In the genomic region with DNA sequence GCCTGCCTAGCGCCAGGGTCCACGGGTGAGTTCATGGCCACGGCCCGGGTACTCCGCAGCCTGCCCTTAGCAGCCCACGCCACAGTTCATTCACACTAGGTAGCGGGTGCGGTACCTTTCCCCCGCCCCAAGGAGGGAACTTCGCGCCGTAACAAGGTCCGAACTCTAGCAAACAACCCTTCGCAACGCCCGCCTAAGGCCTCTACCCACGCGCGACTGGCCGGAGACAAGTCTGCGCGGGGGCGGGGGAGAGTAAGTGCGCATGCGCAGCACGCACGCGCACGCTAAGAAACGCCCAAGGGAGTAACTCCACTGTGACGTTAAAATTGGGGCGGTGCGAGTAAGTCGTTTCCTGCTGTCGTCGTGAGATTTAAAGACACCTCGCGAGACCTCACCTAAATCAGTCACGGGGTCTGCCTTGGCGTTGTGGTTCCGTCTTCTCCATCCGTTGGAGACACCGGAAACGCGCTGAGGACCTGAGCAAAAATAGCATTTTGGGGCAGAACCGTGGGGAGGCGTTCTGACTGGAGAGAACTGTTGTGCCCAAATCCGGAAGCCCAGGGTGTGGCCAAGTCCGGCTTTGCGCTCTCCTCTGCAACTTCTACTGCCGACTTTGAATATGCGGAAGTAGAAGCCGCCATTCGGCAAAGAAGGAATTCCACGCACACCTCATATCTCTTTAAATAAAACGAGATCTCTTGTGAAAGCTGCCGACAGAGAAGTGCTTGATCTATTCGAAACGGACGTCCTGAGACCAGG, we compare ENCODE assay signal across 1 cellular context.
A peak's percentile ranks its signal among the peaks of the same experiment; 100 is the strongest.
TF ChIP-seq lines count a peak whose summit lies in the region.

RAPGEF6 (minus strand) TSS at position 234 of the 759 bp plus-strand sequence; CDS start at position 35, 199 bp downstream.

TF ChIP-seq in HepG2, 621 proteins besides CTCF, POLR2A, EP300 and RAD21 (continued from another document and continues in another):
- TF ChIP-seq, protein P1, sequence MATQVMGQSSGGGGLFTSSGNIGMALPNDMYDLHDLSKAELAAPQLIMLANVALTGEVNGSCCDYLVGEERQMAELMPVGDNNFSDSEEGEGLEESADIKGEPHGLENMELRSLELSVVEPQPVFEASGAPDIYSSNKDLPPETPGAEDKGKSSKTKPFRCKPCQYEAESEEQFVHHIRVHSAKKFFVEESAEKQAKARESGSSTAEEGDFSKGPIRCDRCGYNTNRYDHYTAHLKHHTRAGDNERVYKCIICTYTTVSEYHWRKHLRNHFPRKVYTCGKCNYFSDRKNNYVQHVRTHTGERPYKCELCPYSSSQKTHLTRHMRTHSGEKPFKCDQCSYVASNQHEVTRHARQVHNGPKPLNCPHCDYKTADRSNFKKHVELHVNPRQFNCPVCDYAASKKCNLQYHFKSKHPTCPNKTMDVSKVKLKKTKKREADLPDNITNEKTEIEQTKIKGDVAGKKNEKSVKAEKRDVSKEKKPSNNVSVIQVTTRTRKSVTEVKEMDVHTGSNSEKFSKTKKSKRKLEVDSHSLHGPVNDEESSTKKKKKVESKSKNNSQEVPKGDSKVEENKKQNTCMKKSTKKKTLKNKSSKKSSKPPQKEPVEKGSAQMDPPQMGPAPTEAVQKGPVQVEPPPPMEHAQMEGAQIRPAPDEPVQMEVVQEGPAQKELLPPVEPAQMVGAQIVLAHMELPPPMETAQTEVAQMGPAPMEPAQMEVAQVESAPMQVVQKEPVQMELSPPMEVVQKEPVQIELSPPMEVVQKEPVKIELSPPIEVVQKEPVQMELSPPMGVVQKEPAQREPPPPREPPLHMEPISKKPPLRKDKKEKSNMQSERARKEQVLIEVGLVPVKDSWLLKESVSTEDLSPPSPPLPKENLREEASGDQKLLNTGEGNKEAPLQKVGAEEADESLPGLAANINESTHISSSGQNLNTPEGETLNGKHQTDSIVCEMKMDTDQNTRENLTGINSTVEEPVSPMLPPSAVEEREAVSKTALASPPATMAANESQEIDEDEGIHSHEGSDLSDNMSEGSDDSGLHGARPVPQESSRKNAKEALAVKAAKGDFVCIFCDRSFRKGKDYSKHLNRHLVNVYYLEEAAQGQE (IDR thresholded peaks at IDR 0.05; ENCODE audit: borderline replicate concordance in 1 of 2, low read depth in 1 of 2, low read length in 2 of 2), result peak in 1 of 2 experiments; percentile 57; a peak in 1 of 4 replicates
- TF ChIP-seq ZNF296 (CRISPR knock-in tag; conservative IDR thresholded peaks at IDR 0.05) (no peak), FOSL1 (CRISPR knock-in tag; IDR thresholded peaks at IDR 0.05; ENCODE audit: borderline replicate concordance) (no peak), ZNF124 (CRISPR knock-in tag; IDR thresholded peaks at IDR 0.05) (no peak; the same call in 1 of the 2 replicates), JUNB (CRISPR knock-in tag; IDR thresholded peaks at IDR 0.05; ENCODE audit: borderline replicate concordance) (no peak), GATA4 (IDR thresholded peaks at IDR 0.05; ENCODE audit: borderline replicate concordance, low read depth) (no peak), HCFC1 (IDR thresholded peaks at IDR 0.05; ENCODE audit: low read depth, low read length) (0 out of 2 replicates have a peak, but pooled peaks have one; percentile 11), ARID2 (CRISPR knock-in tag; IDR thresholded peaks at IDR 0.05; ENCODE audit: borderline replicate concordance) (no peak), ZBTB7B (CRISPR knock-in tag; IDR thresholded peaks at IDR 0.05) (peak; percentile 53; the same call in 1 of the 2 replicates), ZNF572 (CRISPR knock-in tag; IDR thresholded peaks at IDR 0.05) (no peak), ZNF24 (IDR thresholded peaks at IDR 0.05) (no peak), NCOA1 (CRISPR knock-in tag; IDR thresholded peaks at IDR 0.05) (no peak), FOXJ3 (CRISPR knock-in tag; IDR thresholded peaks at IDR 0.05; ENCODE audit: borderline replicate concordance) (0 out of 2 replicates have a peak, but pooled peaks have one; percentile 41), ZNF460 (CRISPR knock-in tag; IDR thresholded peaks at IDR 0.05; ENCODE audit: borderline replicate concordance) (no peak), KDM5A (IDR thresholded peaks at IDR 0.05; ENCODE audit: borderline replicate concordance, low read length) (peak; percentile 64; the same call in 1 of the 2 replicates), BRCA1 (CRISPR knock-in tag; IDR thresholded peaks at IDR 0.05) (no peak), ZNF333 (CRISPR knock-in tag; IDR thresholded peaks at IDR 0.05; ENCODE audit: borderline replicate concordance) (no peak; the same call in 1 of the 2 replicates), NFIC (IDR thresholded peaks at IDR 0.05; ENCODE audit: low read length) (no peak; the same call in 1 of the 2 replicates), PHF21A (CRISPR knock-in tag; IDR thresholded peaks at IDR 0.05) (peak; percentile 55), FOXC1 (CRISPR knock-in tag; IDR thresholded peaks at IDR 0.05; ENCODE audit: borderline replicate concordance) (peak; percentile 77; the same call in 1 of the 2 replicates), ZNF503 (CRISPR knock-in tag; IDR thresholded peaks at IDR 0.05) (no peak), ZNF775 (CRISPR knock-in tag; IDR thresholded peaks at IDR 0.05; ENCODE audit: borderline replicate concordance) (no peak), ZBTB25 (CRISPR knock-in tag; IDR thresholded peaks at IDR 0.05) (no peak), ZNF564 (CRISPR knock-in tag; IDR thresholded peaks at IDR 0.05) (peak; percentile 62; the same call in 1 of the 2 replicates), ATF2 (CRISPR knock-in tag; IDR thresholded peaks at IDR 0.05) (peak; percentile 49), HMG20B (CRISPR knock-in tag; conservative IDR thresholded peaks at IDR 0.05) (no peak; the same call in 1 of the 2 replicates), SP2 (CRISPR knock-in tag; IDR thresholded peaks at IDR 0.05) (peak; percentile 26; the same call in 1 of the 2 replicates), BCL6 (CRISPR knock-in tag; IDR thresholded peaks at IDR 0.05) (0 out of 2 replicates have a peak, but pooled peaks have one; percentile 30), KLF6 (CRISPR knock-in tag; IDR thresholded peaks at IDR 0.05) (peak; percentile 41; the same call in 1 of the 2 replicates), NKX3-1 (CRISPR knock-in tag; IDR thresholded peaks at IDR 0.05) (no peak), ZBTB21 (CRISPR knock-in tag; IDR thresholded peaks at IDR 0.05) (no peak), ZNF883 (CRISPR knock-in tag; IDR thresholded peaks at IDR 0.05; ENCODE audit: not compliant biosample characterization) (no peak), ZSCAN22 (CRISPR knock-in tag; IDR thresholded peaks at IDR 0.05) (no peak), NFYC (CRISPR knock-in tag; IDR thresholded peaks at IDR 0.05) (no peak; the same call in none of the 2 replicates)
- TF ChIP-seq, protein P2, sequence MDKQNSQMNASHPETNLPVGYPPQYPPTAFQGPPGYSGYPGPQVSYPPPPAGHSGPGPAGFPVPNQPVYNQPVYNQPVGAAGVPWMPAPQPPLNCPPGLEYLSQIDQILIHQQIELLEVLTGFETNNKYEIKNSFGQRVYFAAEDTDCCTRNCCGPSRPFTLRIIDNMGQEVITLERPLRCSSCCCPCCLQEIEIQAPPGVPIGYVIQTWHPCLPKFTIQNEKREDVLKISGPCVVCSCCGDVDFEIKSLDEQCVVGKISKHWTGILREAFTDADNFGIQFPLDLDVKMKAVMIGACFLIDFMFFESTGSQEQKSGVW (CRISPR knock-in tag; IDR thresholded peaks at IDR 0.05; ENCODE audit: borderline replicate concordance), result no peak
- TF ChIP-seq, protein P3, sequence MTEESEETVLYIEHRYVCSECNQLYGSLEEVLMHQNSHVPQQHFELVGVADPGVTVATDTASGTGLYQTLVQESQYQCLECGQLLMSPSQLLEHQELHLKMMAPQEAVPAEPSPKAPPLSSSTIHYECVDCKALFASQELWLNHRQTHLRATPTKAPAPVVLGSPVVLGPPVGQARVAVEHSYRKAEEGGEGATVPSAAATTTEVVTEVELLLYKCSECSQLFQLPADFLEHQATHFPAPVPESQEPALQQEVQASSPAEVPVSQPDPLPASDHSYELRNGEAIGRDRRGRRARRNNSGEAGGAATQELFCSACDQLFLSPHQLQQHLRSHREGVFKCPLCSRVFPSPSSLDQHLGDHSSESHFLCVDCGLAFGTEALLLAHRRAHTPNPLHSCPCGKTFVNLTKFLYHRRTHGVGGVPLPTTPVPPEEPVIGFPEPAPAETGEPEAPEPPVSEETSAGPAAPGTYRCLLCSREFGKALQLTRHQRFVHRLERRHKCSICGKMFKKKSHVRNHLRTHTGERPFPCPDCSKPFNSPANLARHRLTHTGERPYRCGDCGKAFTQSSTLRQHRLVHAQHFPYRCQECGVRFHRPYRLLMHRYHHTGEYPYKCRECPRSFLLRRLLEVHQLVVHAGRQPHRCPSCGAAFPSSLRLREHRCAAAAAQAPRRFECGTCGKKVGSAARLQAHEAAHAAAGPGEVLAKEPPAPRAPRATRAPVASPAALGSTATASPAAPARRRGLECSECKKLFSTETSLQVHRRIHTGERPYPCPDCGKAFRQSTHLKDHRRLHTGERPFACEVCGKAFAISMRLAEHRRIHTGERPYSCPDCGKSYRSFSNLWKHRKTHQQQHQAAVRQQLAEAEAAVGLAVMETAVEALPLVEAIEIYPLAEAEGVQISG (CRISPR knock-in tag; IDR thresholded peaks at IDR 0.05), result peak; percentile 79
- TF ChIP-seq, protein P4, sequence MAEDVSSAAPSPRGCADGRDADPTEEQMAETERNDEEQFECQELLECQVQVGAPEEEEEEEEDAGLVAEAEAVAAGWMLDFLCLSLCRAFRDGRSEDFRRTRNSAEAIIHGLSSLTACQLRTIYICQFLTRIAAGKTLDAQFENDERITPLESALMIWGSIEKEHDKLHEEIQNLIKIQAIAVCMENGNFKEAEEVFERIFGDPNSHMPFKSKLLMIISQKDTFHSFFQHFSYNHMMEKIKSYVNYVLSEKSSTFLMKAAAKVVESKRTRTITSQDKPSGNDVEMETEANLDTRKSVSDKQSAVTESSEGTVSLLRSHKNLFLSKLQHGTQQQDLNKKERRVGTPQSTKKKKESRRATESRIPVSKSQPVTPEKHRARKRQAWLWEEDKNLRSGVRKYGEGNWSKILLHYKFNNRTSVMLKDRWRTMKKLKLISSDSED (CRISPR knock-in tag; IDR thresholded peaks at IDR 0.05), result no peak
- TF ChIP-seq, protein P5, sequence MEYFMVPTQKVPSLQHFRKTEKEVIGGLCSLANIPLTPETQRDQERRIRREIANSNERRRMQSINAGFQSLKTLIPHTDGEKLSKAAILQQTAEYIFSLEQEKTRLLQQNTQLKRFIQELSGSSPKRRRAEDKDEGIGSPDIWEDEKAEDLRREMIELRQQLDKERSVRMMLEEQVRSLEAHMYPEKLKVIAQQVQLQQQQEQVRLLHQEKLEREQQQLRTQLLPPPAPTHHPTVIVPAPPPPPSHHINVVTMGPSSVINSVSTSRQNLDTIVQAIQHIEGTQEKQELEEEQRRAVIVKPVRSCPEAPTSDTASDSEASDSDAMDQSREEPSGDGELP (IDR thresholded peaks at IDR 0.05; ENCODE audit: borderline replicate concordance, low read depth), result no peak; the same call in 1 of the 2 replicates
- TF ChIP-seq, protein P6, sequence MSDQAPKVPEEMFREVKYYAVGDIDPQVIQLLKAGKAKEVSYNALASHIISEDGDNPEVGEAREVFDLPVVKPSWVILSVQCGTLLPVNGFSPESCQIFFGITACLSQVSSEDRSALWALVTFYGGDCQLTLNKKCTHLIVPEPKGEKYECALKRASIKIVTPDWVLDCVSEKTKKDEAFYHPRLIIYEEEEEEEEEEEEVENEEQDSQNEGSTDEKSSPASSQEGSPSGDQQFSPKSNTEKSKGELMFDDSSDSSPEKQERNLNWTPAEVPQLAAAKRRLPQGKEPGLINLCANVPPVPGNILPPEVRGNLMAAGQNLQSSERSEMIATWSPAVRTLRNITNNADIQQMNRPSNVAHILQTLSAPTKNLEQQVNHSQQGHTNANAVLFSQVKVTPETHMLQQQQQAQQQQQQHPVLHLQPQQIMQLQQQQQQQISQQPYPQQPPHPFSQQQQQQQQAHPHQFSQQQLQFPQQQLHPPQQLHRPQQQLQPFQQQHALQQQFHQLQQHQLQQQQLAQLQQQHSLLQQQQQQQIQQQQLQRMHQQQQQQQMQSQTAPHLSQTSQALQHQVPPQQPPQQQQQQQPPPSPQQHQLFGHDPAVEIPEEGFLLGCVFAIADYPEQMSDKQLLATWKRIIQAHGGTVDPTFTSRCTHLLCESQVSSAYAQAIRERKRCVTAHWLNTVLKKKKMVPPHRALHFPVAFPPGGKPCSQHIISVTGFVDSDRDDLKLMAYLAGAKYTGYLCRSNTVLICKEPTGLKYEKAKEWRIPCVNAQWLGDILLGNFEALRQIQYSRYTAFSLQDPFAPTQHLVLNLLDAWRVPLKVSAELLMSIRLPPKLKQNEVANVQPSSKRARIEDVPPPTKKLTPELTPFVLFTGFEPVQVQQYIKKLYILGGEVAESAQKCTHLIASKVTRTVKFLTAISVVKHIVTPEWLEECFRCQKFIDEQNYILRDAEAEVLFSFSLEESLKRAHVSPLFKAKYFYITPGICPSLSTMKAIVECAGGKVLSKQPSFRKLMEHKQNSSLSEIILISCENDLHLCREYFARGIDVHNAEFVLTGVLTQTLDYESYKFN (CRISPR knock-in tag; conservative IDR thresholded peaks at IDR 0.05), result no peak; the same call in 1 of the 2 replicates
